17 cellular contexts compared by ENCODE assay signal in genomic region chr3:171481011-171481410, GRCh38. TPM values are rescaled to one million over a fixed set of nuclear protein-coding genes. Genes with fewer than 3 reads are reported as not detected.
DNase-seq lines count a peak whose midpoint lies in the region; ATAC-seq, FAIRE-seq and TF ChIP-seq lines count a peak whose summit lies in the region.
"Had no signal": no experiment of that assay in that cellular context is flagged by ENCODE, and none has a peak within 500 bp of the region (broad histone marks: within the 10 kb centered on the region; RNA-seq: fewer than 3 reads in every experiment).

No MANE protein-coding gene starts in this region.

- H3K9me3 ChIP-seq in endothelial cell of umbilical vein (replicated peaks; ENCODE audit: control insufficient read depth, insufficient read depth, low read length) (no peaks in the 10 kb centered on the region), upper lobe of right lung (no peaks in the 10 kb centered on the region)
- H3K9me3 ChIP-seq: A549, tibial nerve had no signal

- H2AFZ ChIP-seq in endothelial cell of umbilical vein (ENCODE audit: low read depth, low read length) = peak overlapping the region; percentile 89

- H3K27me3 ChIP-seq in endothelial cell of umbilical vein (ENCODE audit: control insufficient read depth in 2 of 2, insufficient read depth in 2 of 2, low read length in 2 of 2) = no peaks in the 10 kb centered on the region
- no peaks in the 10 kb centered on the region for H3K27me3 ChIP-seq in upper lobe of right lung
- H3K27me3 ChIP-seq: tibial nerve had no signal

- no peaks in the 10 kb centered on the region for H3K79me2 ChIP-seq in endothelial cell of umbilical vein (ENCODE audit: control insufficient read depth, insufficient read depth, low read length)

- no peak for FAIRE-seq in endothelial cell of umbilical vein (lab: Jason Lieb, UNC)
- FAIRE-seq: A549 had no signal

- H3K4me3 ChIP-seq in endothelial cell of umbilical vein (replicated peaks in 1 of 3; ENCODE audit: insufficient read depth in 1 of 3, low read depth in 1 of 3, low read length in 3 of 3) = no peak overlapping the region
- no peak overlapping the region for H3K4me3 ChIP-seq in upper lobe of right lung
- H3K4me3 ChIP-seq: A549, tibial nerve had no signal

- H3K27ac ChIP-seq in endothelial cell of umbilical vein (ENCODE audit: insufficient read depth, low read depth, low read length) (no peak overlapping the region), upper lobe of right lung (no peak overlapping the region)
- H3K27ac ChIP-seq: A549, tibial nerve had no signal

- peak overlapping the region; percentile 76 for H3K27ac Mint-ChIP-seq in activated CD4-positive, alpha-beta T cell treated with anti-CD3 and anti-CD28 coated beads, Interleukin-2, amount 10 ng/mL, durations not matched to agents 24 days and 14 days

- TF ChIP-seq CTCF in endothelial cell of umbilical vein (IDR thresholded peaks at IDR 0.05; ENCODE audit: extremely low read depth in 1 of 2, insufficient read depth in 1 of 2, low read depth in 1 of 2, low read length in 2 of 2) = no peak
- TF ChIP-seq CTCF in upper lobe of right lung (IDR thresholded peaks at IDR 0.05) = no peak

- dilution Hi-C loops in endothelial cell of umbilical vein (cut with MboI; ENCODE audit: extremely low pct_ligation_motif_present, low sequenced_read_pairs) = no loop called here

- DNase-seq in activated CD4-positive, alpha-beta T cell treated with anti-CD3 and anti-CD28 coated beads, Interleukin-2, amount 10 ng/mL, durations not matched to agents 24 days and 14 days = peak; percentile 54
- DNase-seq in activated CD4-positive, alpha-beta T cell treated with anti-CD3 and anti-CD28 coated beads for 1 hour = no peak
- DNase-seq in NCI-H226 = peak; percentile 13
- no peak for DNase-seq in endothelial cell of umbilical vein (ENCODE audit: low read depth, low spot score)
- no peak for DNase-seq in upper lobe of right lung
- no peak for DNase-seq in mesenteric fat pad (ENCODE audit: low spot score)
- DNase-seq in MV-4-11 (lab: John Stamatoyannopoulos, UW) = no peak
- DNase-seq: activated CD4-positive, CD25-positive, alpha-beta regulatory T cell; activated gamma-delta T cell treated with Interleukin-2 at 50 U/mL for 16 hours; HCEC 1CT; KBM-7; mammary epithelial cell; NCI-H2029; stimulated activated CD4-positive, alpha-beta T cell treated with anti-CD3 and anti-CD28 coated beads, Interleukin-12 subunit alpha, Interleukin-12 subunit beta, amount 100 ng/mL, for 4 hours had no signal

- peaks cover 2% of the 10 kb centered on the region for H3K36me3 Mint-ChIP-seq in activated CD4-positive, alpha-beta T cell treated with anti-CD3 and anti-CD28 coated beads, Interleukin-2, amount 10 ng/mL, durations not matched to agents 24 days and 14 days (ENCODE audit: low read depth)

- TF ChIP-seq POLR2A in endothelial cell of umbilical vein (IDR thresholded peaks at IDR 0.05; ENCODE audit: low read depth, low read length) = no peak

- no peaks in the 10 kb centered on the region for H3K9me1 ChIP-seq in endothelial cell of umbilical vein (replicated peaks; ENCODE audit: control insufficient read depth, extremely low read depth, insufficient read depth, low read length)

- POLR2A ChIA-PET in endothelial cell of umbilical vein (lab: Charles Lee) = interaction anchor here (0.6 kb wide), 1 partner anchor 312 kb away, joined by 3 read pairs; no protein-coding TSS in a partner anchor

- no peaks in the 10 kb centered on the region for H3K36me3 ChIP-seq in endothelial cell of umbilical vein (ENCODE audit: control insufficient read depth in 2 of 2, extremely low read depth in 1 of 2, insufficient read depth in 2 of 2, low read length in 2 of 2)
- no peaks in the 10 kb centered on the region for H3K36me3 ChIP-seq in upper lobe of right lung
- H3K36me3 ChIP-seq: tibial nerve had no signal

- H3K4me3 Mint-ChIP-seq in activated CD4-positive, alpha-beta T cell treated with anti-CD3 and anti-CD28 coated beads, Interleukin-2, amount 10 ng/mL, durations not matched to agents 24 days and 14 days = peak overlapping the region; percentile 47

- no peak overlapping the region for H3K9ac ChIP-seq in endothelial cell of umbilical vein (replicated peaks; ENCODE audit: extremely low read depth, insufficient read depth, low read length)

- H3K4me1 ChIP-seq in endothelial cell of umbilical vein (ENCODE audit: control insufficient read depth, extremely low read depth, insufficient read depth, low read length) (peaks cover 4% of the 10 kb centered on the region), upper lobe of right lung (no peaks in the 10 kb centered on the region)
- H3K4me1 ChIP-seq: A549, tibial nerve had no signal

- ATAC-seq in GM21367 (IDR thresholded peaks at IDR 0.05; ENCODE audit: unreplicated experiment) (peak; percentile 21), upper lobe of right lung (no peak)
- ATAC-seq: A549 had no signal

- CTCF ChIA-PET in endothelial cell of umbilical vein (lab: Charles Lee) = interaction anchor here (1.0 kb wide), 2 partner anchors 16 to 20 kb away, joined by 3 read pairs; no protein-coding TSS in a partner anchor

- no TSS peak for BruUV-seq in endothelial cell of umbilical vein (replicated peaks; lab: Mats Ljungman, UMichigan)

- peaks cover 18% of the 10 kb centered on the region for H3K4me1 Mint-ChIP-seq in activated CD4-positive, alpha-beta T cell treated with anti-CD3 and anti-CD28 coated beads, Interleukin-2, amount 10 ng/mL, durations not matched to agents 24 days and 14 days

- H3K9me3 Mint-ChIP-seq in activated CD4-positive, alpha-beta T cell treated with anti-CD3 and anti-CD28 coated beads, Interleukin-2, amount 10 ng/mL, durations not matched to agents 24 days and 14 days = peaks cover 4% of the 10 kb centered on the region

- no peaks in the 10 kb centered on the region for H3K27me3 Mint-ChIP-seq in activated CD4-positive, alpha-beta T cell treated with anti-CD3 and anti-CD28 coated beads, Interleukin-2, amount 10 ng/mL, durations not matched to agents 24 days and 14 days

- H3K4me2 ChIP-seq in endothelial cell of umbilical vein (ENCODE audit: insufficient read depth, low read length) = peak overlapping the region; percentile 63
- H3K4me2 ChIP-seq: A549 had no signal

- intact Hi-C loops in activated CD4-positive, alpha-beta T cell treated with anti-CD3 and anti-CD28 coated beads, Interleukin-2, amount 10 ng/mL, durations not matched to agents 24 days and 14 days (cut with micrococcal nuclease) = no loop called here
- intact Hi-C loops in endothelial cell of umbilical vein (cut with micrococcal nuclease) (no loop called here), upper lobe of right lung (cut with DNase I) (no loop called here)

- H4K20me1 ChIP-seq in endothelial cell of umbilical vein (replicated peaks; ENCODE audit: control insufficient read depth, extremely low read depth, insufficient read depth, low read length) = no peaks in the 10 kb centered on the region

TF ChIP-seq in endothelial cell of umbilical vein, 7 proteins besides CTCF, POLR2A, EP300 and RAD21:
- no peak for TF ChIP-seq FOS (IDR thresholded peaks at IDR 0.05; ENCODE audit: borderline replicate concordance, insufficient read depth, low read length)
- no peak for TF ChIP-seq EZH2 (IDR thresholded peaks at IDR 0.05; ENCODE audit: borderline replicate concordance, low read depth, low read length, severe bottlenecking)
TF ChIP-seq in endothelial cell of umbilical vein: peak in this region for 0.

RNA-seq across cellular contexts. Expression of gene TNIK, which starts 20.8 kb away (rescaled TPM):
- total RNA-seq in activated CD4-positive, alpha-beta T cell treated with anti-CD3 and anti-CD28 coated beads, Interleukin-2, amount 10 ng/mL, durations not matched to agents 24 days and 14 days = 24.5 and 27.4 TPM in 2 replicates
- total RNA-seq in endothelial cell of umbilical vein (29.6 and 39.7 TPM in 2 replicates), upper lobe of right lung (35.3 TPM), mesenteric fat pad (3.7 TPM)
- polyA plus RNA-seq in endothelial cell of umbilical vein = 8.4 and 10.9 TPM in 2 replicates
- 13.1 and 16.0 TPM in 2 replicates for polyA plus RNA-seq in endothelial cell of umbilical vein (2011; cell fraction: cytosol; rRNA removed)
- polyA plus RNA-seq in endothelial cell of umbilical vein (2011; cell fraction: nucleus; rRNA removed) = 47.2 and 66.5 TPM in 2 replicates
- 28.6 and 47.4 TPM in 2 replicates for polyA plus RNA-seq in endothelial cell of umbilical vein (2012)
- 47.3 and 56.8 TPM in 2 replicates for polyA minus RNA-seq in endothelial cell of umbilical vein
- 0.41 TPM for polyA minus RNA-seq in endothelial cell of umbilical vein (2011; cell fraction: cytosol; rRNA and poly(A)+ RNA removed)
- 96.8 and 159 TPM in 2 replicates for polyA minus RNA-seq in endothelial cell of umbilical vein (2011; cell fraction: nucleus; rRNA and poly(A)+ RNA removed)

Comparison
In these comparisons a context has a peak if more than half of its experiments do, and no peak if none do; other contexts are left out.
1. DNase-seq: peak in activated CD4-positive, alpha-beta T cell treated with anti-CD3 and anti-CD28 coated beads, Interleukin-2, amount 10 ng/mL, durations not matched to agents 24 days and 14 days (single experiment) and NCI-H226 (single experiment); none in activated CD4-positive, alpha-beta T cell treated with anti-CD3 and anti-CD28 coated beads for 1 hour (single experiment), endothelial cell of umbilical vein (single experiment), upper lobe of right lung (single experiment), mesenteric fat pad (single experiment) and MV-4-11 (single experiment).